20 cellular contexts compared by ENCODE assay signal in genomic region chr15:70313099-70314017, GRCh38.
DNase-seq lines count a peak whose midpoint lies in the region; ATAC-seq and FAIRE-seq lines count a peak whose summit lies in the region.
"Had no signal": no experiment of that assay in that cellular context is flagged by ENCODE, and none has a peak within 500 bp of the region (broad histone marks: within the 10 kb centered on the region; RNA-seq: fewer than 3 reads in every experiment).

No MANE protein-coding gene starts in this region.

- H3K9ac ChIP-seq in mesendoderm (ENCODE audit: low read length): no peak overlapping the region

- H3K27ac Mint-ChIP-seq in activated T-cell treated with anti-CD3 and anti-CD28 coated beads, Interleukin-2, amount 50 U/mL, for 72 hours: no peak overlapping the region
- H3K27ac Mint-ChIP-seq in activated T-helper 17 cell treated with anti-CD3 and anti-CD28 coated beads, Interleukin-2, amount 50 U/mL, for 72 hours: no peak overlapping the region
- H3K27ac Mint-ChIP-seq: CD14-positive monocyte; CD8-positive, alpha-beta T cell; GM23338; H9 had no signal

- H2AK5ac ChIP-seq in mesendoderm (ENCODE audit: low read length): peak overlapping the region; percentile 74

- H2BK5ac ChIP-seq in mesendoderm (ENCODE audit: low read length): peak overlapping the region; percentile 89

- H3K18ac ChIP-seq in mesendoderm (ENCODE audit: low read length): no peak overlapping the region

- no peaks in the 10 kb centered on the region for H3K36me3 Mint-ChIP-seq in activated T-cell treated with anti-CD3 and anti-CD28 coated beads, Interleukin-2, amount 50 U/mL, for 72 hours (ENCODE audit: insufficient read depth in 2 of 2)
- no peaks in the 10 kb centered on the region for H3K36me3 Mint-ChIP-seq in activated T-helper 17 cell treated with anti-CD3 and anti-CD28 coated beads, Interleukin-2, amount 50 U/mL, for 72 hours (ENCODE audit: low read depth)
- H3K36me3 Mint-ChIP-seq: CD14-positive monocyte; CD8-positive, alpha-beta T cell had no signal

- no peak overlapping the region for H4K8ac ChIP-seq in mesendoderm (ENCODE audit: low read depth, low read length)

- peak; percentile 75 for FAIRE-seq in urothelium cell line (lab: Jason Lieb, UNC)
- FAIRE-seq: D721Med, G401.6, GM12891 had no signal

- peak; percentile 33 to 52 for ATAC-seq in activated T-cell treated with anti-CD3 and anti-CD28 coated beads, Interleukin-2, amount 50 U/mL, for 72 hours (replicated peaks in 1 of 2)
- ATAC-seq in activated T-helper 17 cell treated with anti-CD3 and anti-CD28 coated beads, Interleukin-2, amount 50 U/mL, for 72 hours (replicated peaks): peak; percentile 46
- no peak for ATAC-seq in HG02981 (IDR thresholded peaks at IDR 0.05; ENCODE audit: unreplicated experiment)
- ATAC-seq: CD8-positive, alpha-beta T cell; GM23338 had no signal

- no CpG with 5 or more reads among the region's 9 CpGs for WGBS in mesendoderm (ENCODE audit: extremely low coverage, insufficient coverage, low lambda C conversion rate)

- peak overlapping the region; percentile 1 for H2BK120ac ChIP-seq in mesendoderm (ENCODE audit: low read depth, low read length)

- no peak for DNase-seq in activated T-cell treated with anti-CD3 and anti-CD28 coated beads, Interleukin-2, amount 50 U/mL, for 72 hours
- DNase-seq in activated T-cell treated with anti-CD3 and anti-CD28 coated beads, Interleukin-2, amount 50 U/mL, for 1 hour: no peak
- DNase-seq in mesendoderm (no peak), urothelium cell line (ENCODE audit: low spot score) (no peak), amygdala (lab: John Stamatoyannopoulos, UW) (no peak)
- DNase-seq: COR-L47, DMS153, DMS79 treated with DMSO at 0.1 percent for 48 hours, H9, IMR-90 had no signal

- no peaks in the 10 kb centered on the region for H3K79me1 ChIP-seq in mesendoderm (ENCODE audit: low read length)

- H3K4me3 ChIP-seq in mesendoderm (ENCODE audit: low read length): no peak overlapping the region
- H3K4me3 ChIP-seq: GM23338 had no signal

- no peak overlapping the region for H4K5ac ChIP-seq in mesendoderm (ENCODE audit: low read length)

- no peak overlapping the region for H3K27ac ChIP-seq in mesendoderm (ENCODE audit: low read depth, low read length)
- H3K27ac ChIP-seq: 22Rv1, HL-60 had no signal

- no peak overlapping the region for H3K4me3 Mint-ChIP-seq in activated T-cell treated with anti-CD3 and anti-CD28 coated beads, Interleukin-2, amount 50 U/mL, for 72 hours
- H3K4me3 Mint-ChIP-seq in activated T-helper 17 cell treated with anti-CD3 and anti-CD28 coated beads, Interleukin-2, amount 50 U/mL, for 72 hours: no peak overlapping the region
- H3K4me3 Mint-ChIP-seq: CD14-positive monocyte; CD8-positive, alpha-beta T cell; GM23338; H9 had no signal

- H3K23ac ChIP-seq in mesendoderm (ENCODE audit: low read length): no peak overlapping the region

- H3K79me2 ChIP-seq in mesendoderm (ENCODE audit: control insufficient read depth, insufficient read depth, low read length): no peaks in the 10 kb centered on the region

- H3K9me3 Mint-ChIP-seq in activated T-cell treated with anti-CD3 and anti-CD28 coated beads, Interleukin-2, amount 50 U/mL, for 72 hours: no peaks in the 10 kb centered on the region
- H3K9me3 Mint-ChIP-seq in activated T-helper 17 cell treated with anti-CD3 and anti-CD28 coated beads, Interleukin-2, amount 50 U/mL, for 72 hours: no peaks in the 10 kb centered on the region
- H3K9me3 Mint-ChIP-seq: CD8-positive, alpha-beta T cell; GM23338; H9 had no signal

- peak overlapping the region; percentile 75 for H3K56ac ChIP-seq in mesendoderm (ENCODE audit: low read length)

- H3K36me3 ChIP-seq in mesendoderm (ENCODE audit: control insufficient read depth, insufficient read depth, low read length): no peaks in the 10 kb centered on the region

- no peaks in the 10 kb centered on the region for H3K27me3 ChIP-seq in mesendoderm (ENCODE audit: insufficient read depth, low read length, poor library complexity)

- H3K4me1 Mint-ChIP-seq in activated T-cell treated with anti-CD3 and anti-CD28 coated beads, Interleukin-2, amount 50 U/mL, for 72 hours (ENCODE audit: low read depth): peaks cover 6% of the 10 kb centered on the region
- H3K4me1 Mint-ChIP-seq in activated T-helper 17 cell treated with anti-CD3 and anti-CD28 coated beads, Interleukin-2, amount 50 U/mL, for 72 hours: peaks cover 11% of the 10 kb centered on the region

- peaks cover 19% of the 10 kb centered on the region for H3K27me3 Mint-ChIP-seq in activated T-cell treated with anti-CD3 and anti-CD28 coated beads, Interleukin-2, amount 50 U/mL, for 72 hours (ENCODE audit: low read depth)
- peaks cover 4% of the 10 kb centered on the region for H3K27me3 Mint-ChIP-seq in activated T-helper 17 cell treated with anti-CD3 and anti-CD28 coated beads, Interleukin-2, amount 50 U/mL, for 72 hours

- H3K4me2 ChIP-seq in mesendoderm (ENCODE audit: low read length): no peak overlapping the region
- H3K4me2 ChIP-seq: GM23338 had no signal

- peak overlapping the region; percentile 63 for H3K4ac ChIP-seq in mesendoderm (ENCODE audit: low read depth, low read length)

- H3K4me1 ChIP-seq in mesendoderm (ENCODE audit: control insufficient read depth, low read depth, low read length): peaks cover 29% of the 10 kb centered on the region

- no peak overlapping the region for H2BK15ac ChIP-seq in mesendoderm (replicated peaks; ENCODE audit: low read depth)
